1 cellular context compared by ENCODE assay signal in the genomic region with DNA sequence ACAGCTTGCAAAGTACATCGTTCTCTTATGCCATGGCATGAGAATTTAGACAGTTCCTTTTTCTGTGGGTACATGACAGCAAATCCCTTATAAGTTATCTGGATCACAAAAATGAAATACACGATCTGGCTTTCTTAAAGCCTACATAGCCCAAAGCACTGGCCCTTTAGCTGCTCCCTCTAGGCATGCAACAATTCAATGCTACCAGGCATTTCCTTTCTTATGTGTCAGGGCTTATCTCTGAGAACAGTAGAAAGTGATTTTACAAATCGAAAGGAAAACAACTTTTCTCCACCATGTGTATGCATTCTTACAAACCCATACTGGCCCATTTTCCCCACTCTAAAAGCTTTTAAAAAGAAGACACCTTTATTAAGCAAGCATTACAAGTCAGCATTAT.
TF ChIP-seq lines count a peak whose summit lies in the region.

No MANE protein-coding gene starts in this region.

TF ChIP-seq in GM23338, 12 proteins besides CTCF, POLR2A, EP300 and RAD21 (continued from another document):
- TF ChIP-seq ZNF462 (CRISPR knock-in tag; IDR thresholded peaks at IDR 0.05) (no peak), CREB1 (CRISPR knock-in tag; IDR thresholded peaks at IDR 0.05; ENCODE audit: low read depth) (no peak), EZH2 (IDR thresholded peaks at IDR 0.05; ENCODE audit: low read depth, unreplicated experiment) (no peak), ZNF114 (CRISPR knock-in tag; IDR thresholded peaks at IDR 0.05) (no peak), STAT1 (IDR thresholded peaks at IDR 0.05; ENCODE audit: unreplicated experiment) (no peak)
